14 cellular contexts compared by ENCODE assay signal in the genomic region with DNA sequence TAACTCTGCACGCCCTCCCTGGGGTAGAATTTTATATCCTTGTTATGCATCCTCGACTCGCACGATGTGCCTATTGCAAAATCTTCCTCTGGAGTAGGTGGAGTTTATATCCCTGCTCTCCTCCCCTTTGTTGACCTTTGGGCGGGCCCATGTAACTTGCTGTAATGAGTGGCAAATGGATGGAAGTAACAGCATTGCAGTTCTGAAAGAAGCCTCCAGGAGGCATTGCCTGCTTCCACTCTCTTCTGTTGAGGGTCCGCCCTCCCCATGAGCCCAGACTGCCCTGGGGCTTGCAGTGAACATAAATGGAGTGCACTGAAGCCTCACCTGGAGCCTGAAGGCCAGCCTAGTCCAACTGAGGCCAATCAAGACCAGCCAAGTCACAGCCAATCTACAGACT.
DNase-seq lines count a peak whose midpoint lies in the region; ATAC-seq, FAIRE-seq and TF ChIP-seq lines count a peak whose summit lies in the region.
"Had no signal": no experiment of that assay in that cellular context is flagged by ENCODE, and none has a peak within 500 bp of the region (broad histone marks: within the 10 kb centered on the region; RNA-seq: fewer than 3 reads in every experiment).

No MANE protein-coding gene starts in this region.

- FAIRE-seq in frontal cortex (lab: Jason Lieb, UNC) = no peak

- ATAC-seq in GM21447 (IDR thresholded peaks at IDR 0.05; ENCODE audit: unreplicated experiment) = no peak
- ATAC-seq: CD8-positive, alpha-beta T cell; left cardiac atrium had no signal

- peak; percentile 48 for TF ChIP-seq CTCF in 22Rv1 (IDR thresholded peaks at IDR 0.05)

- H3K27ac ChIP-seq in 22Rv1 = no peak overlapping the region
- H3K27ac ChIP-seq: ovary had no signal

- DNase-seq in ELR (ENCODE audit: low read depth) (peak; percentile 9), M059J (ENCODE audit: low read depth) (peak; percentile 2), dermis blood vessel endothelial cell (peak; percentile 29), frontal cortex (ENCODE audit: low spot score in 2 of 2) (no peak), NCI-H2107 treated with DMSO at 0.1 percent for 48 hours (lab: John Stamatoyannopoulos, UW; ENCODE audit: unreplicated experiment) (no peak), NCI-H2196 (lab: John Stamatoyannopoulos, UW; ENCODE audit: unreplicated experiment) (no peak)
- DNase-seq: CD8-positive, alpha-beta T cell; left cardiac atrium; MG63; ovary; stimulated activated CD4-positive, alpha-beta T cell treated with anti-CD3 and anti-CD28 coated beads, Interleukin-4, amount 100 ng/mL, for 24 hours; substantia nigra had no signal

Comparison
In these comparisons a context has a peak if more than half of its experiments do, and no peak if none do; other contexts are left out.
1. DNase-seq: peak in ELR (single experiment), M059J (single experiment) and dermis blood vessel endothelial cell (single experiment); none in frontal cortex (0 of 2), NCI-H2107 treated with DMSO at 0.1 percent for 48 hours (single experiment) and NCI-H2196 (single experiment).